ENCODE assay signal across 10 cellular contexts in genomic region chr2:65434592-65435241, GRCh38. TPM values are rescaled to one million over a fixed set of nuclear protein-coding genes. Genes with fewer than 3 reads are reported as not detected.
A peak's percentile ranks its signal among the peaks of the same experiment; 100 is the strongest.
DNase-seq lines count a peak whose midpoint lies in the region; ATAC-seq and TF ChIP-seq lines count a peak whose summit lies in the region.
"Had no signal": no experiment of that assay in that cellular context is flagged by ENCODE, and none has a peak within 500 bp of the region (broad histone marks: within the 10 kb centered on the region; RNA-seq: fewer than 3 reads in every experiment).

No MANE protein-coding gene starts in this region.

- H4K20me1 ChIP-seq in GM23338 (replicated peaks; ENCODE audit: insufficient read depth): peaks cover 13% of the 10 kb centered on the region

- CTCF ChIA-PET in AG04450 (lab: Charles Lee): interaction anchor here (1.1 to 5.4 kb wide), 2 partner anchors 164 to 169 kb away, joined by 3 to 32 read pairs; no protein-coding TSS in a partner anchor
- CTCF ChIA-PET in naive thymus-derived CD4-positive, alpha-beta T cell (lab: Charles Lee): no interaction called here

- H2AFZ ChIP-seq in GM23338: no peak overlapping the region

- no peaks in the 10 kb centered on the region for H3K36me3 ChIP-seq in GM23338 (ENCODE audit: insufficient read depth)
- no peaks in the 10 kb centered on the region for H3K36me3 ChIP-seq in naive thymus-derived CD4-positive, alpha-beta T cell (ENCODE audit: control insufficient read depth in 2 of 3, insufficient read depth in 3 of 3, low read length in 3 of 3)
- H3K36me3 ChIP-seq: cardiac muscle cell had no signal

- TF ChIP-seq CTCF in AG04450 (IDR thresholded peaks at IDR 0.05; ENCODE audit: low read depth, low read length) (no peak), GM23338 (conservative IDR thresholded peaks at IDR 0.05; ENCODE audit: low read depth in 2 of 2) (no peak)

- H3K79me2 ChIP-seq in GM23338 (replicated peaks; ENCODE audit: insufficient read depth): peaks cover 9% of the 10 kb centered on the region

- H3K4me2 ChIP-seq in GM23338: peak overlapping the region; percentile 97

- peak overlapping the region; percentile 91 for H3K4me3 Mint-ChIP-seq in GM23338
- H3K4me3 Mint-ChIP-seq in activated T-helper 2 cell treated with anti-CD3 and anti-CD28 coated beads, Interferon-gamma antibody, Interleukin-2, Interleukin-4, amounts not matched to agents 10 μg/mL and 5 μg/mL and 100 μg/mL, durations not matched to agents 14 hours and 24 hours and 36 hours (ENCODE audit: low read depth): peak overlapping the region; percentile 37
- H3K4me3 Mint-ChIP-seq in naive thymus-derived CD4-positive, alpha-beta T cell: peak overlapping the region in 9 of 10 donors; percentile 16 to 97 (median 84)

- H3K27me3 Mint-ChIP-seq in GM23338 (ENCODE audit: insufficient read depth, low read depth, poor library complexity): peaks cover 72% of the 10 kb centered on the region
- H3K27me3 Mint-ChIP-seq in activated T-helper 2 cell treated with anti-CD3 and anti-CD28 coated beads, Interferon-gamma antibody, Interleukin-2, Interleukin-4, amounts not matched to agents 10 μg/mL and 5 μg/mL and 100 μg/mL, durations not matched to agents 14 hours and 24 hours and 36 hours (ENCODE audit: low read depth): peaks cover 47% of the 10 kb centered on the region
- peaks cover 30 to 68% (median 47%) of the 10 kb centered on the region in 5 donors for H3K27me3 Mint-ChIP-seq in naive thymus-derived CD4-positive, alpha-beta T cell

- POLR2A ChIA-PET in AG04450 (lab: Yijun Ruan, JAX): no interaction called here
- POLR2A ChIA-PET in naive thymus-derived CD4-positive, alpha-beta T cell (lab: Charles Lee): no interaction called here

- H3K4me3 ChIP-seq in AG04450 (ENCODE audit: low read depth, low read length): peak overlapping the region; percentile 69; the same call in 1 of the 2 replicates
- H3K4me3 ChIP-seq in GM23338: peak overlapping the region; percentile 89
- no peak overlapping the region for H3K4me3 ChIP-seq in naive thymus-derived CD4-positive, alpha-beta T cell (ENCODE audit: low read length)

- H3K9me2 ChIP-seq in GM23338 (ENCODE audit: insufficient read depth): no peaks in the 10 kb centered on the region

- no peaks in the 10 kb centered on the region for H3K36me3 Mint-ChIP-seq in GM23338 (ENCODE audit: low read depth)
- no peaks in the 10 kb centered on the region for H3K36me3 Mint-ChIP-seq in activated T-helper 2 cell treated with anti-CD3 and anti-CD28 coated beads, Interferon-gamma antibody, Interleukin-2, Interleukin-4, amounts not matched to agents 10 μg/mL and 5 μg/mL and 100 μg/mL, durations not matched to agents 14 hours and 24 hours and 36 hours (ENCODE audit: low read depth)
- H3K36me3 Mint-ChIP-seq in naive thymus-derived CD4-positive, alpha-beta T cell: no peaks in the 10 kb centered on the region

- intact Hi-C loops in activated T-helper 2 cell treated with anti-CD3 and anti-CD28 coated beads, Interferon-gamma antibody, Interleukin-2, Interleukin-4, amounts not matched to agents 10 μg/mL and 5 μg/mL and 100 μg/mL, durations not matched to agents 14 hours and 24 hours and 36 hours (cut with micrococcal nuclease): loop anchor here (5.0 to 10.0 kb wide), 3 partner anchors 170 to 450 kb away; partner anchors contain the start of genes CEP68 and SLC1A4
- intact Hi-C loops in naive thymus-derived CD4-positive, alpha-beta T cell (cut with micrococcal nuclease): loop anchor here (1.0 to 10.0 kb wide), 12 partner anchors 51 to 1960 kb away; partner anchors contain the start of genes SLC1A4 (in 2 of the 2), UGP2 (in 2 of the 2), AFTPH (in 1 of the 2) and CEP68 (in 1 of the 2)

- H3K9me3 ChIP-seq in AG04450 (ENCODE audit: control insufficient read depth, insufficient read depth, low read length): no peaks in the 10 kb centered on the region; the same call in 1 of the 2 replicates
- H3K9me3 ChIP-seq in naive thymus-derived CD4-positive, alpha-beta T cell (ENCODE audit: control insufficient read depth in 2 of 3, low read length in 3 of 3): no peaks in the 10 kb centered on the region

- H3K4me1 ChIP-seq in GM23338 (ENCODE audit: insufficient read depth): peaks cover 50% of the 10 kb centered on the region
- H3K4me1 ChIP-seq in naive thymus-derived CD4-positive, alpha-beta T cell (ENCODE audit: control insufficient read depth in 2 of 2, insufficient read depth in 2 of 2, low read length in 2 of 2): peaks cover 8 to 11% of the 10 kb centered on the region in 2 donors

- ATAC-seq in GM23338: no peak
- ATAC-seq in naive thymus-derived CD4-positive, alpha-beta T cell: no peak
- no peak for ATAC-seq in HG02885 (IDR thresholded peaks at IDR 0.05; ENCODE audit: poor library complexity, unreplicated experiment)
- ATAC-seq in GM18858 (IDR thresholded peaks at IDR 0.05; ENCODE audit: unreplicated experiment): no peak
- ATAC-seq in GM21360 (IDR thresholded peaks at IDR 0.05; ENCODE audit: unreplicated experiment): no peak

- H3K27ac ChIP-seq in AG04450 (ENCODE audit: low read depth, low read length) (peak overlapping the region; percentile 99), GM23338 (ENCODE audit: low read depth) (no peak overlapping the region)
- H3K27ac ChIP-seq in naive thymus-derived CD4-positive, alpha-beta T cell (ENCODE audit: low read depth, low read length): no peak overlapping the region
- H3K27ac ChIP-seq: cardiac muscle cell had no signal

- H3K4me1 Mint-ChIP-seq in GM23338: peaks cover 52% of the 10 kb centered on the region
- peaks cover 20% of the 10 kb centered on the region for H3K4me1 Mint-ChIP-seq in activated T-helper 2 cell treated with anti-CD3 and anti-CD28 coated beads, Interferon-gamma antibody, Interleukin-2, Interleukin-4, amounts not matched to agents 10 μg/mL and 5 μg/mL and 100 μg/mL, durations not matched to agents 14 hours and 24 hours and 36 hours (ENCODE audit: low read depth)
- H3K4me1 Mint-ChIP-seq in naive thymus-derived CD4-positive, alpha-beta T cell: peaks cover 7 to 33% (median 16%) of the 10 kb centered on the region in 7 donors

- peaks cover 24% of the 10 kb centered on the region for H3F3A ChIP-seq in GM23338 (replicated peaks; ENCODE audit: low read depth)

- H3K27ac Mint-ChIP-seq in GM23338: no peak overlapping the region
- H3K27ac Mint-ChIP-seq in activated T-helper 2 cell treated with anti-CD3 and anti-CD28 coated beads, Interferon-gamma antibody, Interleukin-2, Interleukin-4, amounts not matched to agents 10 μg/mL and 5 μg/mL and 100 μg/mL, durations not matched to agents 14 hours and 24 hours and 36 hours: no peak overlapping the region
- no peak overlapping the region for H3K27ac Mint-ChIP-seq in naive thymus-derived CD4-positive, alpha-beta T cell

- DNase-seq in AG04450 (ENCODE audit: low read depth, low spot score) (no peak), GM23338 (ENCODE audit: low spot score) (peak; percentile 72), putamen (ENCODE audit: low spot score) (no peak)
- no peak for DNase-seq in activated T-helper 2 cell treated with anti-CD3 and anti-CD28 coated beads, Interferon-gamma antibody, Interleukin-2, Interleukin-4, amounts not matched to agents 10 μg/mL and 5 μg/mL and 100 μg/mL, durations not matched to agents 14 hours and 24 hours and 36 hours (ENCODE audit: low spot score)
- DNase-seq in naive thymus-derived CD4-positive, alpha-beta T cell: no peak
- DNase-seq: activated CD4-positive, CD25-positive, alpha-beta regulatory T cell treated with anti-CD3 and anti-CD28 coated beads, Interleukin-2, amount 50 U/mL, for 72 hours had no signal

- no peaks in the 10 kb centered on the region for H3K9me3 Mint-ChIP-seq in GM23338
- no peaks in the 10 kb centered on the region for H3K9me3 Mint-ChIP-seq in activated T-helper 2 cell treated with anti-CD3 and anti-CD28 coated beads, Interferon-gamma antibody, Interleukin-2, Interleukin-4, amounts not matched to agents 10 μg/mL and 5 μg/mL and 100 μg/mL, durations not matched to agents 14 hours and 24 hours and 36 hours
- H3K9me3 Mint-ChIP-seq in naive thymus-derived CD4-positive, alpha-beta T cell: peaks cover 0 to 2% (median 0%) of the 10 kb centered on the region in 11 donors

- H3K27me3 ChIP-seq in AG04450 (ENCODE audit: control insufficient read depth, insufficient read depth, low read length) (no peaks in the 10 kb centered on the region), GM23338 (ENCODE audit: insufficient read depth) (peaks cover 75% of the 10 kb centered on the region)
- H3K27me3 ChIP-seq in naive thymus-derived CD4-positive, alpha-beta T cell (ENCODE audit: control insufficient read depth in 2 of 2, insufficient read depth in 2 of 2, low read length in 2 of 2): peaks cover 3 to 22% of the 10 kb centered on the region in 2 donors
- H3K27me3 ChIP-seq: cardiac muscle cell had no signal

TF ChIP-seq in GM23338, 12 proteins besides CTCF, POLR2A, EP300 and RAD21 (continues in another document):
- TF ChIP-seq NANOG (IDR thresholded peaks at IDR 0.05; ENCODE audit: borderline replicate concordance) (no peak), STAT1 (IDR thresholded peaks at IDR 0.05; ENCODE audit: unreplicated experiment) (no peak)

RNA-seq across cellular contexts. Expression of gene SPRED2, which starts 2.3 kb away (rescaled TPM):
- polyA plus RNA-seq in AG04450 (2011; rRNA removed) (18.6 and 21.2 TPM in 2 replicates), GM23338 (2016; fragmentation: Nextera tagmentation; extraction: Ambion mirVana) (7.2 and 8.7 TPM in 2 replicates)
- 23.0 and 24.9 TPM in 2 replicates for polyA minus RNA-seq in AG04450 (2011; rRNA and poly(A)+ RNA removed)
- 10.4 and 13.0 TPM in 2 replicates for total RNA-seq in GM23338 (2014; rRNA removed; shearing (Covaris generic))
- 7.9 and 8.4 TPM in 2 replicates for total RNA-seq in activated T-helper 2 cell treated with anti-CD3 and anti-CD28 coated beads, Interferon-gamma antibody, Interleukin-2, Interleukin-4, amounts not matched to agents 10 μg/mL and 5 μg/mL and 100 μg/mL, durations not matched to agents 14 hours and 24 hours and 36 hours
- 1 to 10 TPM in 3 of 5 experiments, under 1 TPM in 2; 0.34 to 7.9 (median 1.7) TPM for total RNA-seq in naive thymus-derived CD4-positive, alpha-beta T cell
- polyA plus RNA-seq in naive thymus-derived CD4-positive, alpha-beta T cell: under 1 TPM; 0.40 to 0.53 TPM

Comparison
In these comparisons a context has a peak if more than half of its experiments do, and no peak if none do; other contexts are left out.
1. H3K4me3 Mint-ChIP-seq: peak in every context shown above with its lines; median percentile 91 in GM23338; 84 in naive thymus-derived CD4-positive, alpha-beta T cell; 37 in activated T-helper 2 cell treated with anti-CD3 and anti-CD28 coated beads, Interferon-gamma antibody, Interleukin-2, Interleukin-4, amounts not matched to agents 10 μg/mL and 5 μg/mL and 100 μg/mL, durations not matched to agents 14 hours and 24 hours and 36 hours.